In genomic region chr1:205714190-205714905, GRCh38 we compare ENCODE assay signal across 13 cellular contexts. TPM values are rescaled to one million over a fixed set of nuclear protein-coding genes. Genes with fewer than 3 reads are reported as not detected.
DNase-seq lines count a peak whose midpoint lies in the region; ATAC-seq and TF ChIP-seq lines count a peak whose summit lies in the region.
"Had no signal": no experiment of that assay in that cellular context is flagged by ENCODE, and none has a peak within 500 bp of the region (broad histone marks: within the 10 kb centered on the region; RNA-seq: fewer than 3 reads in every experiment).

No MANE protein-coding gene starts in this region.

- peak overlapping the region; percentile 47 for H3K27ac Mint-ChIP-seq in mesothelial cell of epicardium
- H3K27ac Mint-ChIP-seq: T-helper 1 cell treated with Interleukin-12 subunit alpha and Interleukin-12 subunit beta and Interleukin-4 antibody, amounts not matched to agents 30 μg/mL and 1 μg/mL, for 36 hours had no signal

- no peaks in the 10 kb centered on the region for H3K9me3 Mint-ChIP-seq in mesothelial cell of epicardium
- H3K9me3 Mint-ChIP-seq: activated T-helper 17 cell treated with anti-CD3 and anti-CD28 coated beads, Interleukin-2, amount 50 U/mL, for 72 hours; T-helper 1 cell treated with Interleukin-12 subunit alpha and Interleukin-12 subunit beta and Interleukin-4 antibody, amounts not matched to agents 30 μg/mL and 1 μg/mL, for 36 hours had no signal

- peaks cover 26% of the 10 kb centered on the region for H3K36me3 Mint-ChIP-seq in mesothelial cell of epicardium

- H3K36me3 ChIP-seq in IMR-90 (ENCODE audit: control insufficient read depth, insufficient read depth, low read length) = peaks cover 17% of the 10 kb centered on the region
- H3K36me3 ChIP-seq in mammary epithelial cell (ENCODE audit: insufficient read depth, low read length) = peaks cover 30% of the 10 kb centered on the region

- no peak overlapping the region for H3K27ac ChIP-seq in IMR-90 (ENCODE audit: insufficient read depth, low read length)
- H3K27ac ChIP-seq in mammary epithelial cell (ENCODE audit: insufficient read depth, low read depth, low read length) = no peak overlapping the region
- H3K27ac ChIP-seq: transverse colon had no signal

- no peaks in the 10 kb centered on the region for H3K79me2 ChIP-seq in mammary epithelial cell (ENCODE audit: insufficient read depth, low read length)

- no peak overlapping the region for H2BK120ac ChIP-seq in IMR-90 (ENCODE audit: low read depth, low read length)

- H3K18ac ChIP-seq in IMR-90 (ENCODE audit: low read depth, low read length) = no peak overlapping the region

- H3K4ac ChIP-seq in IMR-90 (ENCODE audit: low read depth, low read length) = no peak overlapping the region

- BruUV-seq in IMR-90 (replicated peaks; lab: Mats Ljungman, UMichigan) (TSS peak; percentile 31), mammary epithelial cell (replicated peaks; lab: Mats Ljungman, UMichigan) (no TSS peak)

- no peak for ATAC-seq in IMR-90 (ENCODE audit: low read depth)
- ATAC-seq in HG02852 (IDR thresholded peaks at IDR 0.05; ENCODE audit: unreplicated experiment) = no peak
- ATAC-seq in SK-N-SH treated with all-trans-retinoic acid at 6 μM for 48 hours = no peak
- ATAC-seq: activated T-helper 17 cell treated with anti-CD3 and anti-CD28 coated beads, Interleukin-2, amount 50 U/mL, for 72 hours had no signal

- H3K79me1 ChIP-seq in IMR-90 (ENCODE audit: low read depth in 1 of 2, low read length in 2 of 2) = peaks cover 7 to 24% of the 10 kb centered on the region in 2 experiments; a peak in 3 of 4 replicates

- dilution Hi-C loops in IMR-90 (cut with HindIII; ENCODE audit: low sequenced_read_pairs, unreplicated experiment) (no loop called here), mammary epithelial cell (cut with HindIII; ENCODE audit: low sequenced_read_pairs) (loop anchor here (5.0 kb wide), 2 partner anchors 62 to 92 kb away; no protein-coding TSS in a partner anchor)

- intact Hi-C loops in IMR-90 (cut with micrococcal nuclease) (no loop called here), mammary epithelial cell (cut with micrococcal nuclease) (no loop called here)

- 100% methylated on average over 1 of the region's 5 CpGs; no CpG with 5 or more reads in 1 of the 2 experiments for WGBS in IMR-90 (ENCODE audit: extremely low coverage in 2 of 2, insufficient read length in 1 of 2), 2 experiments
- WGBS in mammary epithelial cell (ENCODE audit: low coverage, missing lambda C conversion rate) = 32% methylated on average over 5 of the region's 5 CpGs

- H4K20me1 ChIP-seq in IMR-90 (ENCODE audit: insufficient read depth, low read length) = peaks cover 3% of the 10 kb centered on the region; the same call in 1 of the 2 replicates
- no peaks in the 10 kb centered on the region for H4K20me1 ChIP-seq in mammary epithelial cell (ENCODE audit: insufficient read depth, low read length)

- H3K9ac ChIP-seq in IMR-90 (ENCODE audit: low read depth, low read length) (no peak overlapping the region), mammary epithelial cell (ENCODE audit: insufficient read depth, low read length) (no peak overlapping the region)

- H2BK5ac ChIP-seq in IMR-90 (ENCODE audit: low read depth, low read length, poor library complexity, severe bottlenecking) = no peak overlapping the region

- no peak for TF ChIP-seq RAD21 in IMR-90 (IDR thresholded peaks at IDR 0.05; ENCODE audit: low read length)

- H2BK15ac ChIP-seq in IMR-90 (ENCODE audit: low read depth, low read length) = no peak overlapping the region

- H3K4me3 ChIP-seq in IMR-90 (ENCODE audit: insufficient read depth, low read depth, low read length) = no peak overlapping the region
- H3K4me3 ChIP-seq in mammary epithelial cell (replicated peaks in 1 of 3; ENCODE audit: insufficient read depth in 1 of 3, low read depth in 2 of 3, low read length in 3 of 3) = no peak overlapping the region
- H3K4me3 ChIP-seq: transverse colon had no signal

- H2BK20ac ChIP-seq in IMR-90 (ENCODE audit: low read depth, low read length) = no peak overlapping the region

- H3K27me3 ChIP-seq in IMR-90 (ENCODE audit: control insufficient read depth, insufficient read depth, low read length) (no peaks in the 10 kb centered on the region), mammary epithelial cell (ENCODE audit: insufficient read depth, low read length) (no peaks in the 10 kb centered on the region)
- H3K27me3 ChIP-seq: transverse colon had no signal

- H3K14ac ChIP-seq in IMR-90 (replicated peaks; ENCODE audit: low read depth, low read length) = no peak overlapping the region

- no peak for TF ChIP-seq POLR2A in IMR-90 (IDR thresholded peaks at IDR 0.05; ENCODE audit: low read depth, low read length)

- peak; percentile 53 for DNase-seq in AG20443 (ENCODE audit: low spot score)
- DNase-seq in IMR-90 = peak; percentile 33
- DNase-seq in mammary epithelial cell = peak; percentile 59
- DNase-seq in mesothelial cell of epicardium (ENCODE audit: low spot score in 2 of 2, unreplicated experiment in 2 of 2) = no peak
- no peak for DNase-seq in SW480 (ENCODE audit: low spot score)
- no peak for DNase-seq in HuH-7.5 (ENCODE audit: low spot score)
- DNase-seq: midbrain, NCI-H1417, transverse colon had no signal

- H3K23ac ChIP-seq in IMR-90 (ENCODE audit: low read depth, low read length) = no peak overlapping the region

- H3K9me1 ChIP-seq in IMR-90 (ENCODE audit: insufficient read depth, low read length) = peaks cover 2% of the 10 kb centered on the region

- no peak for TF ChIP-seq CTCF in IMR-90 (conservative IDR thresholded peaks at IDR 0.05; ENCODE audit: low read depth, low read length)
- TF ChIP-seq CTCF in mammary epithelial cell (conservative IDR thresholded peaks at IDR 0.05 in 1 of 2, IDR thresholded peaks at IDR 0.05 in 1 of 2; ENCODE audit: extremely low read depth in 1 of 2, insufficient read depth in 1 of 2, low read depth in 1 of 2, low read length in 2 of 2) = no peak
- no peak for TF ChIP-seq CTCF in mesothelial cell of epicardium (IDR thresholded peaks at IDR 0.05; ENCODE audit: unreplicated experiment)

- no peak overlapping the region for H4K5ac ChIP-seq in IMR-90 (ENCODE audit: low read depth, low read length)

- H3K56ac ChIP-seq in IMR-90 (ENCODE audit: extremely low read depth, insufficient read depth, low read length) = no peak overlapping the region

- H3K4me2 ChIP-seq in IMR-90 (ENCODE audit: low read depth, low read length) = no peak overlapping the region
- H3K4me2 ChIP-seq in mammary epithelial cell (ENCODE audit: insufficient read depth, low read depth, low read length) = no peak overlapping the region

- H3K27me3 Mint-ChIP-seq in mesothelial cell of epicardium (ENCODE audit: low read depth) = no peaks in the 10 kb centered on the region
- H3K27me3 Mint-ChIP-seq: activated T-helper 17 cell treated with anti-CD3 and anti-CD28 coated beads, Interleukin-2, amount 50 U/mL, for 72 hours had no signal

- H2AK5ac ChIP-seq in IMR-90 (ENCODE audit: low read depth, low read length) = no peak overlapping the region

- in situ Hi-C loops in IMR-90 (cut with MboI; ENCODE audit: low sequenced_read_pairs) = loop anchor here (5.0 kb wide), 1 partner anchor 122 kb away; no protein-coding TSS in a partner anchor
- in situ Hi-C loops in mammary epithelial cell (cut with MboI; ENCODE audit: low sequenced_read_pairs in 2 of 2) = loop anchor here in 1 of 2 donors (10.0 kb wide), 1 partner anchor 120 kb away; no protein-coding TSS in a partner anchor

- H2AFZ ChIP-seq in IMR-90 (replicated peaks; ENCODE audit: low read length, poor library complexity) = no peak overlapping the region
- no peak overlapping the region for H2AFZ ChIP-seq in mammary epithelial cell (ENCODE audit: low read depth, low read length)

- H3K9me3 ChIP-seq in IMR-90 (ENCODE audit: control insufficient read depth, insufficient read depth, low read length) (no peaks in the 10 kb centered on the region), mammary epithelial cell (replicated peaks; ENCODE audit: insufficient read depth, low read length) (no peaks in the 10 kb centered on the region)
- H3K9me3 ChIP-seq: transverse colon had no signal

- POLR2A ChIA-PET in IMR-90 (lab: Charles Lee; ENCODE audit: unreplicated experiment) = no interaction called here

- H3K4me3 Mint-ChIP-seq in mesothelial cell of epicardium = no peak overlapping the region
- H3K4me3 Mint-ChIP-seq: activated T-helper 17 cell treated with anti-CD3 and anti-CD28 coated beads, Interleukin-2, amount 50 U/mL, for 72 hours; T-helper 1 cell treated with Interleukin-12 subunit alpha and Interleukin-12 subunit beta and Interleukin-4 antibody, amounts not matched to agents 30 μg/mL and 1 μg/mL, for 36 hours had no signal

- H3K4me1 Mint-ChIP-seq in mesothelial cell of epicardium = peaks cover 14% of the 10 kb centered on the region

- peaks cover 2% of the 10 kb centered on the region; the same call in 1 of the 2 replicates for H3K4me1 ChIP-seq in IMR-90 (ENCODE audit: control insufficient read depth, insufficient read depth, low read length)
- peaks cover 12% of the 10 kb centered on the region for H3K4me1 ChIP-seq in mammary epithelial cell (ENCODE audit: insufficient read depth, low read length)

- H4K91ac ChIP-seq in IMR-90 (ENCODE audit: insufficient read depth, low read depth, low read length) = no peak overlapping the region

- CTCF ChIA-PET in IMR-90 (lab: Yijun Ruan, JAX) = interaction anchor here (0.6 to 7.0 kb wide), 5 partner anchors 25 to 263 kb away, joined by 4 to 53 read pairs (median 4); no protein-coding TSS in a partner anchor
- CTCF ChIA-PET in mammary epithelial cell (lab: Charles Lee; ENCODE audit: low non-redundant PET) = no interaction called here

- H4K8ac ChIP-seq in IMR-90 (ENCODE audit: low read depth in 2 of 2, low read length in 2 of 2) = no peak overlapping the region; a peak in 1 of 4 replicates

- no peak overlapping the region for H2AK9ac ChIP-seq in IMR-90 (replicated peaks; ENCODE audit: low read depth, low read length, poor library complexity)

TF ChIP-seq in IMR-90, 13 proteins besides CTCF, POLR2A, EP300 and RAD21 (continues in another document):
- no peak for TF ChIP-seq RCOR1 (IDR thresholded peaks at IDR 0.05; ENCODE audit: insufficient replicate concordance, low read length)

RNA-seq across cellular contexts. Expression of gene SLC45A3, which starts 34.0 kb away (rescaled TPM):
- total RNA-seq in IMR-90 (2012; rRNA removed) = 1.1 and 1.4 TPM in 2 replicates
- 2.5 and 3.0 TPM in 2 replicates for polyA plus RNA-seq in IMR-90 (2012; rRNA removed)
- 1.1 and 2.4 TPM in 2 replicates for polyA plus RNA-seq in IMR-90 (2012; cell fraction: cytosol; rRNA removed)
- 2.9 and 5.4 TPM in 2 replicates for polyA plus RNA-seq in IMR-90 (2012; cell fraction: nucleus; rRNA removed; ENCODE audit: low replicate concordance)
- total RNA-seq in mammary epithelial cell = 1 to 10 TPM; 3.2 to 4.3 TPM
- polyA plus RNA-seq in mammary epithelial cell = 3.3 TPM
- 2.4 TPM for polyA minus RNA-seq in mammary epithelial cell
- 7.0 to 7.5 TPM (median 7.1 TPM) in 3 replicates for total RNA-seq in mesothelial cell of epicardium

RNA-seq across cellular contexts. Expression of gene NUCKS1, which starts 35.6 kb away (rescaled TPM):
- 103 and 179 TPM in 2 replicates for total RNA-seq in IMR-90 (2012; rRNA removed)
- polyA plus RNA-seq in IMR-90 (2012; rRNA removed) = 29.0 and 37.9 TPM in 2 replicates
- 6.9 and 7.8 TPM in 2 replicates for polyA plus RNA-seq in IMR-90 (2012; cell fraction: cytosol; rRNA removed)
- 1.9 and 13.9 TPM in 2 replicates for polyA plus RNA-seq in IMR-90 (2012; cell fraction: nucleus; rRNA removed; ENCODE audit: low replicate concordance)
- total RNA-seq in mammary epithelial cell = 100 to 1,000 TPM in 1 of 2 donors, 10 to 100 TPM in 1; 94.5 to 160 TPM
- 46.3 TPM for polyA plus RNA-seq in mammary epithelial cell
- polyA minus RNA-seq in mammary epithelial cell = 93.5 TPM
- 280 to 304 TPM (median 289 TPM) in 3 replicates for total RNA-seq in mesothelial cell of epicardium

Comparison
In these comparisons a context has a peak if more than half of its experiments do, and no peak if none do; other contexts are left out.
1. DNase-seq: peak in AG20443 (single experiment), IMR-90 (single experiment) and mammary epithelial cell (single experiment); none in mesothelial cell of epicardium (0 of 2), SW480 (single experiment) and HuH-7.5 (single experiment).